Comparison of ENCODE assay signal across 1 cellular context in genomic region chr12:120265483-120266179, GRCh38.
TF ChIP-seq lines count a peak whose summit lies in the region.

PXN (minus strand) TSS chr12:120265730; CDS start chr12:120265629, 101 bp downstream.

TF ChIP-seq in GM12878, 131 proteins besides CTCF, POLR2A, EP300 and RAD21 (continued from another document and continues in another):
- no peak for TF ChIP-seq RELB (IDR thresholded peaks at IDR 0.05; ENCODE audit: low read depth)
- TF ChIP-seq MLLT1 (IDR thresholded peaks at IDR 0.05): no peak
- peak; percentile 18; the same call in 1 of the 3 replicates for TF ChIP-seq POU2F2 (IDR thresholded peaks at IDR 0.05; ENCODE audit: borderline replicate concordance, low read depth, low read length)
- no peak for TF ChIP-seq CBX5 (IDR thresholded peaks at IDR 0.05; ENCODE audit: low read depth)
- TF ChIP-seq RFX5 (IDR thresholded peaks at IDR 0.05; ENCODE audit: low read depth, low read length): no peak
- no peak for TF ChIP-seq ZBTB11 (CRISPR knock-in tag; IDR thresholded peaks at IDR 0.05)
- TF ChIP-seq NFIC (IDR thresholded peaks at IDR 0.05; ENCODE audit: low read depth, low read length): no peak
- no peak for TF ChIP-seq HCFC1 (IDR thresholded peaks at IDR 0.05; ENCODE audit: low read length)
- TF ChIP-seq EGR1 (IDR thresholded peaks at IDR 0.05; ENCODE audit: borderline replicate concordance in 1 of 2, low read depth in 2 of 2, low read length in 2 of 2): peak in 1 of 2 experiments; percentile 94; a peak in 2 of 3 replicates
- TF ChIP-seq SMC3 (IDR thresholded peaks at IDR 0.05; ENCODE audit: borderline replicate concordance, low read length): peak; percentile 87
- no peak for TF ChIP-seq ZNF622 (IDR thresholded peaks at IDR 0.05)
- TF ChIP-seq PKNOX1 (IDR thresholded peaks at IDR 0.05): 0 out of 2 replicates have a peak, but pooled peaks have one; percentile 44
- no peak for TF ChIP-seq TBL1XR1 (IDR thresholded peaks at IDR 0.05; ENCODE audit: low read depth, low read length)
- 0 out of 2 replicates have a peak, but pooled peaks have one; percentile 11 for TF ChIP-seq ELK1 (IDR thresholded peaks at IDR 0.05; ENCODE audit: low read depth, low read length)
- TF ChIP-seq E2F4 (IDR thresholded peaks at IDR 0.05; ENCODE audit: low read depth, low read length): no peak
- no peak for TF ChIP-seq TCF7 (IDR thresholded peaks at IDR 0.05; ENCODE audit: borderline replicate concordance)
- no peak for TF ChIP-seq E2F8 (IDR thresholded peaks at IDR 0.05; ENCODE audit: low read depth, partially characterized antibody)
- no peak for TF ChIP-seq IKZF2 (IDR thresholded peaks at IDR 0.05)
- no peak for TF ChIP-seq USF2 (IDR thresholded peaks at IDR 0.05; ENCODE audit: borderline replicate concordance, low read depth, low read length)
- TF ChIP-seq JUNB (IDR thresholded peaks at IDR 0.05): no peak
- TF ChIP-seq CBX3 (IDR thresholded peaks at IDR 0.05; ENCODE audit: borderline replicate concordance, low read depth): no peak
- no peak for TF ChIP-seq ZSCAN29 (IDR thresholded peaks at IDR 0.05)
- TF ChIP-seq SKIL (IDR thresholded peaks at IDR 0.05; ENCODE audit: low read depth, poor library complexity, severe bottlenecking): no peak
- no peak for TF ChIP-seq ETV6 (conservative IDR thresholded peaks at IDR 0.05 in 1 of 2, IDR thresholded peaks at IDR 0.05 in 1 of 2; ENCODE audit: borderline replicate concordance in 1 of 2, low read depth in 1 of 2)
- no peak for TF ChIP-seq ASH2L (IDR thresholded peaks at IDR 0.05; ENCODE audit: borderline replicate concordance, low read depth)
- no peak for TF ChIP-seq SUZ12 (IDR thresholded peaks at IDR 0.05; ENCODE audit: unreplicated experiment)
- TF ChIP-seq ZNF274 (IDR thresholded peaks at IDR 0.05; ENCODE audit: insufficient read depth, insufficient read length): no peak
- no peak for TF ChIP-seq MEF2A (IDR thresholded peaks at IDR 0.05; ENCODE audit: insufficient read depth, low read depth, low read length)
- no peak for TF ChIP-seq BRCA1 (IDR thresholded peaks at IDR 0.05; ENCODE audit: low read depth, low read length)
- no peak for TF ChIP-seq TAF1 (IDR thresholded peaks at IDR 0.05; ENCODE audit: borderline replicate concordance, low read depth, low read length)
- TF ChIP-seq EED (IDR thresholded peaks at IDR 0.05; ENCODE audit: low read depth): no peak
- no peak for TF ChIP-seq ATF2 (IDR thresholded peaks at IDR 0.05; ENCODE audit: low read length)
- TF ChIP-seq SRF (IDR thresholded peaks at IDR 0.05; ENCODE audit: low read depth in 2 of 2, low read length in 2 of 2): no peak
- no peak for TF ChIP-seq MTA3 (IDR thresholded peaks at IDR 0.05; ENCODE audit: borderline replicate concordance, low read length)
- no peak for TF ChIP-seq SP1 (IDR thresholded peaks at IDR 0.05; ENCODE audit: low read depth, low read length)
- no peak for TF ChIP-seq PAX5 (IDR thresholded peaks at IDR 0.05; ENCODE audit: borderline replicate concordance, low read depth, low read length)
- 0 out of 2 replicates have a peak, but pooled peaks have one; percentile 26 for TF ChIP-seq SMARCA5 (IDR thresholded peaks at IDR 0.05)
- TF ChIP-seq REST (IDR thresholded peaks at IDR 0.05; ENCODE audit: low read depth, low read length): no peak
